ENCODE assay signal across 3 cellular contexts in the genomic region with DNA sequence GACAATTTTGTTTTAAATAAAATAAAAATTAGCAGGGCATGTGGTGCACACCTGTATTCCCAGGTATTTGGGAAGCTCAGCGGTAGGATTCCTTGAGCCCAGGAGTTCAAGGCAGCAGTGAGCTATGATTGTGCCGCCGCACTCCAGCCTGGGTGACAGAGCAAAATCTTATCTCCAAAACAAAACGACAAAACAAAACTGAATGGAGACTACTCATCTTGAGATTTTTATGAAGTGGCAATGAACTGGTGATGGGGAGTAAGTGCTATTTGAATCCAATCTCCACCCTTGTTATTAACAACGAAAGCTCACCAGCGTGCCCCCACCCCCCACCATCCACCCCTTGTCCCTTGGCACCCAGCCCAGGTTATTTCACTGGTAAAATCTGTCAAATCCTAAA.
A peak's percentile ranks its signal among the peaks of the same experiment; 100 is the strongest.
TF ChIP-seq lines count a peak whose summit lies in the region.

No MANE protein-coding gene starts in this region.

TF ChIP-seq in HEK293, 187 proteins besides CTCF, POLR2A, EP300 and RAD21:
- peak; percentile 18; the same call in 1 of the 2 replicates for TF ChIP-seq ZEB2 (tag by site-specific recombination; IDR thresholded peaks at IDR 0.05)
- TF ChIP-seq KLF1 (tag by site-specific recombination; IDR thresholded peaks at IDR 0.05) = peak; percentile 77
- TF ChIP-seq ZNF19 (tag by site-specific recombination; IDR thresholded peaks at IDR 0.05; ENCODE audit: low read depth) = no peak
- no peak for TF ChIP-seq ZNF521 (tag by site-specific recombination; IDR thresholded peaks at IDR 0.05)
- 0 out of 2 replicates have a peak, but pooled peaks have one; percentile 14 for TF ChIP-seq WT1 (tag by site-specific recombination; IDR thresholded peaks at IDR 0.05)
- TF ChIP-seq ZNF239 (tag by site-specific recombination; IDR thresholded peaks at IDR 0.05) = no peak
- 0 out of 2 replicates have a peak, but pooled peaks have one; percentile 14 for TF ChIP-seq ZIC2 (tag by site-specific recombination; IDR thresholded peaks at IDR 0.05)
- no peak for TF ChIP-seq ZNF174 (tag by site-specific recombination; IDR thresholded peaks at IDR 0.05)
- TF ChIP-seq ZNF791 (tag by site-specific recombination; IDR thresholded peaks at IDR 0.05) = no peak
- TF ChIP-seq, protein P1, sequence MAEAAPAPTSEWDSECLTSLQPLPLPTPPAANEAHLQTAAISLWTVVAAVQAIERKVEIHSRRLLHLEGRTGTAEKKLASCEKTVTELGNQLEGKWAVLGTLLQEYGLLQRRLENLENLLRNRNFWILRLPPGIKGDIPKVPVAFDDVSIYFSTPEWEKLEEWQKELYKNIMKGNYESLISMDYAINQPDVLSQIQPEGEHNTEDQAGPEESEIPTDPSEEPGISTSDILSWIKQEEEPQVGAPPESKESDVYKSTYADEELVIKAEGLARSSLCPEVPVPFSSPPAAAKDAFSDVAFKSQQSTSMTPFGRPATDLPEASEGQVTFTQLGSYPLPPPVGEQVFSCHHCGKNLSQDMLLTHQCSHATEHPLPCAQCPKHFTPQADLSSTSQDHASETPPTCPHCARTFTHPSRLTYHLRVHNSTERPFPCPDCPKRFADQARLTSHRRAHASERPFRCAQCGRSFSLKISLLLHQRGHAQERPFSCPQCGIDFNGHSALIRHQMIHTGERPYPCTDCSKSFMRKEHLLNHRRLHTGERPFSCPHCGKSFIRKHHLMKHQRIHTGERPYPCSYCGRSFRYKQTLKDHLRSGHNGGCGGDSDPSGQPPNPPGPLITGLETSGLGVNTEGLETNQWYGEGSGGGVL (tag by site-specific recombination; IDR thresholded peaks at IDR 0.05) = peak; percentile 55; the same call in 1 of the 2 replicates
- peak; percentile 71 for TF ChIP-seq ZBTB48 (tag by site-specific recombination; IDR thresholded peaks at IDR 0.05)
- TF ChIP-seq, protein P2, sequence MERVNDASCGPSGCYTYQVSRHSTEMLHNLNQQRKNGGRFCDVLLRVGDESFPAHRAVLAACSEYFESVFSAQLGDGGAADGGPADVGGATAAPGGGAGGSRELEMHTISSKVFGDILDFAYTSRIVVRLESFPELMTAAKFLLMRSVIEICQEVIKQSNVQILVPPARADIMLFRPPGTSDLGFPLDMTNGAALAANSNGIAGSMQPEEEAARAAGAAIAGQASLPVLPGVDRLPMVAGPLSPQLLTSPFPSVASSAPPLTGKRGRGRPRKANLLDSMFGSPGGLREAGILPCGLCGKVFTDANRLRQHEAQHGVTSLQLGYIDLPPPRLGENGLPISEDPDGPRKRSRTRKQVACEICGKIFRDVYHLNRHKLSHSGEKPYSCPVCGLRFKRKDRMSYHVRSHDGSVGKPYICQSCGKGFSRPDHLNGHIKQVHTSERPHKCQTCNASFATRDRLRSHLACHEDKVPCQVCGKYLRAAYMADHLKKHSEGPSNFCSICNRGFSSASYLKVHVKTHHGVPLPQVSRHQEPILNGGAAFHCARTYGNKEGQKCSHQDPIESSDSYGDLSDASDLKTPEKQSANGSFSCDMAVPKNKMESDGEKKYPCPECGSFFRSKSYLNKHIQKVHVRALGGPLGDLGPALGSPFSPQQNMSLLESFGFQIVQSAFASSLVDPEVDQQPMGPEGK (tag by site-specific recombination; IDR thresholded peaks at IDR 0.05) = 0 out of 2 replicates have a peak, but pooled peaks have one; percentile 32
- no peak for TF ChIP-seq ZNF175 (tag by site-specific recombination; IDR thresholded peaks at IDR 0.05)

TF ChIP-seq in K562, 482 proteins besides CTCF, POLR2A, EP300 and RAD21 (continues in another document):
- TF ChIP-seq SMARCB1 (IDR thresholded peaks at IDR 0.05; ENCODE audit: insufficient read length, low read depth) (no peak), ZEB2 (IDR thresholded peaks at IDR 0.05) (peak; percentile 91), DIDO1 (tag; IDR thresholded peaks at IDR 0.05; ENCODE audit: low read depth) (no peak), JUN (IDR thresholded peaks at IDR 0.05; ENCODE audit: borderline replicate concordance, low read depth, low read length) (no peak), JUN (CRISPR knock-in tag; IDR thresholded peaks at IDR 0.05; ENCODE audit: borderline replicate concordance) (no peak), ZNF696 (CRISPR knock-in tag; conservative IDR thresholded peaks at IDR 0.05) (no peak), ZNF134 (CRISPR knock-in tag; conservative IDR thresholded peaks at IDR 0.05) (no peak), ZNF77 (CRISPR knock-in tag; IDR thresholded peaks at IDR 0.05) (no peak), C11orf30 (IDR thresholded peaks at IDR 0.05; ENCODE audit: low read depth) (peak; percentile 84), TAL1 (IDR thresholded peaks at IDR 0.05) (peak; percentile 20; the same call in 1 of the 2 replicates), MYC (IDR thresholded peaks at IDR 0.05; ENCODE audit: low read depth, low read length) (0 out of 2 replicates have a peak, but pooled peaks have one; percentile 21), MYC (CRISPR knock-in tag; IDR thresholded peaks at IDR 0.05; ENCODE audit: borderline replicate concordance, low read depth) (no peak), TSHZ1 (CRISPR knock-in tag; IDR thresholded peaks at IDR 0.05) (no peak), ZNF165 (CRISPR knock-in tag; IDR thresholded peaks at IDR 0.05; ENCODE audit: borderline replicate concordance) (no peak), ARID1B (IDR thresholded peaks at IDR 0.05) (peak; percentile 66), ZNF41 (CRISPR knock-in tag; conservative IDR thresholded peaks at IDR 0.05) (no peak), RCOR1 (IDR thresholded peaks at IDR 0.05; ENCODE audit: borderline replicate concordance in 1 of 2, low read depth in 2 of 2, low read length in 2 of 2) (peak in 1 of 2 experiments; percentile 87; a peak in 3 of 4 replicates), HEY1 (CRISPR knock-in tag; IDR thresholded peaks at IDR 0.05; ENCODE audit: borderline replicate concordance) (no peak), TEAD1 (CRISPR knock-in tag; IDR thresholded peaks at IDR 0.05) (peak in 1 of 2 experiments; percentile 25; a peak in 1 of 4 replicates), CBX8 (IDR thresholded peaks at IDR 0.05; ENCODE audit: borderline replicate concordance, extremely low read depth, low read depth, low read length, poor library complexity, severe bottlenecking) (no peak), HDAC3 (IDR thresholded peaks at IDR 0.05; ENCODE audit: borderline replicate concordance, partially characterized antibody) (no peak), PCBP2 (IDR thresholded peaks at IDR 0.05; ENCODE audit: low read depth, low read length, poor library complexity, severe bottlenecking) (no peak)
- TF ChIP-seq, protein P3, sequence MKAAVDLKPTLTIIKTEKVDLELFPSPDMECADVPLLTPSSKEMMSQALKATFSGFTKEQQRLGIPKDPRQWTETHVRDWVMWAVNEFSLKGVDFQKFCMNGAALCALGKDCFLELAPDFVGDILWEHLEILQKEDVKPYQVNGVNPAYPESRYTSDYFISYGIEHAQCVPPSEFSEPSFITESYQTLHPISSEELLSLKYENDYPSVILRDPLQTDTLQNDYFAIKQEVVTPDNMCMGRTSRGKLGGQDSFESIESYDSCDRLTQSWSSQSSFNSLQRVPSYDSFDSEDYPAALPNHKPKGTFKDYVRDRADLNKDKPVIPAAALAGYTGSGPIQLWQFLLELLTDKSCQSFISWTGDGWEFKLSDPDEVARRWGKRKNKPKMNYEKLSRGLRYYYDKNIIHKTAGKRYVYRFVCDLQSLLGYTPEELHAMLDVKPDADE (conservative IDR thresholded peaks at IDR 0.05; ENCODE audit: control insufficient read depth, low read depth, low read length) = no peak

TF ChIP-seq in SK-N-SH, 30 proteins besides CTCF, POLR2A, EP300 and RAD21:
- TF ChIP-seq MXI1 (IDR thresholded peaks at IDR 0.05; ENCODE audit: low read depth, low read length) (no peak), YY1 (IDR thresholded peaks at IDR 0.05; ENCODE audit: low read depth) (no peak), GATA2 (CRISPR knock-in tag; IDR thresholded peaks at IDR 0.05) (no peak), RXRA (IDR thresholded peaks at IDR 0.05; ENCODE audit: borderline replicate concordance, low read depth) (no peak), NFIC (IDR thresholded peaks at IDR 0.05; ENCODE audit: borderline replicate concordance) (no peak), EZH2phosphoT487 (IDR thresholded peaks at IDR 0.05; ENCODE audit: borderline replicate concordance, low read depth) (no peak), TEAD4 (IDR thresholded peaks at IDR 0.05; ENCODE audit: borderline replicate concordance, insufficient read depth) (no peak), TCF12 (IDR thresholded peaks at IDR 0.05) (no peak), ELF1 (IDR thresholded peaks at IDR 0.05) (no peak), TAF1 (IDR thresholded peaks at IDR 0.05; ENCODE audit: borderline replicate concordance, low read depth, low read length) (no peak), SMC3 (IDR thresholded peaks at IDR 0.05; ENCODE audit: low read depth, low read length) (no peak)
- TF ChIP-seq, protein P4, sequence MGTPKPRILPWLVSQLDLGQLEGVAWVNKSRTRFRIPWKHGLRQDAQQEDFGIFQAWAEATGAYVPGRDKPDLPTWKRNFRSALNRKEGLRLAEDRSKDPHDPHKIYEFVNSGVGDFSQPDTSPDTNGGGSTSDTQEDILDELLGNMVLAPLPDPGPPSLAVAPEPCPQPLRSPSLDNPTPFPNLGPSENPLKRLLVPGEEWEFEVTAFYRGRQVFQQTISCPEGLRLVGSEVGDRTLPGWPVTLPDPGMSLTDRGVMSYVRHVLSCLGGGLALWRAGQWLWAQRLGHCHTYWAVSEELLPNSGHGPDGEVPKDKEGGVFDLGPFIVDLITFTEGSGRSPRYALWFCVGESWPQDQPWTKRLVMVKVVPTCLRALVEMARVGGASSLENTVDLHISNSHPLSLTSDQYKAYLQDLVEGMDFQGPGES (IDR thresholded peaks at IDR 0.05; ENCODE audit: low read depth, low read length) = no peak
- TF ChIP-seq, protein P5, sequence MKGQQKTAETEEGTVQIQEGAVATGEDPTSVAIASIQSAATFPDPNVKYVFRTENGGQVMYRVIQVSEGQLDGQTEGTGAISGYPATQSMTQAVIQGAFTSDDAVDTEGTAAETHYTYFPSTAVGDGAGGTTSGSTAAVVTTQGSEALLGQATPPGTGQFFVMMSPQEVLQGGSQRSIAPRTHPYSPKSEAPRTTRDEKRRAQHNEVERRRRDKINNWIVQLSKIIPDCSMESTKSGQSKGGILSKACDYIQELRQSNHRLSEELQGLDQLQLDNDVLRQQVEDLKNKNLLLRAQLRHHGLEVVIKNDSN (IDR thresholded peaks at IDR 0.05; ENCODE audit: borderline replicate concordance, low read depth) = no peak
